Comparison of ENCODE assay signal across 21 cellular contexts in genomic region chr4:139027771-139028170, GRCh38. TPM values are rescaled to one million over a fixed set of nuclear protein-coding genes. Genes with fewer than 3 reads are reported as not detected.
A peak's percentile ranks its signal among the peaks of the same experiment; 100 is the strongest.
DNase-seq lines count a peak whose midpoint lies in the region; ATAC-seq and TF ChIP-seq lines count a peak whose summit lies in the region.
"Had no signal": no experiment of that assay in that cellular context is flagged by ENCODE, and none has a peak within 500 bp of the region (broad histone marks: within the 10 kb centered on the region; RNA-seq: fewer than 3 reads in every experiment).

No MANE protein-coding gene starts in this region.

- peak; percentile 43 for ATAC-seq in Right ventricle myocardium superior (ENCODE audit: poor library complexity)
- ATAC-seq in HG02798 (IDR thresholded peaks at IDR 0.05; ENCODE audit: poor library complexity, unreplicated experiment) = no peak
- no peak for ATAC-seq in gastroesophageal sphincter
- ATAC-seq: activated CD8-positive, alpha-beta memory T cell treated with anti-CD3 and anti-CD28 coated beads, Interleukin-2, amount 10 ng/mL, durations not matched to agents 7 days and 5 days; CD8-positive, alpha-beta T cell had no signal

- H3K9me3 ChIP-seq in gastroesophageal sphincter = no peaks in the 10 kb centered on the region

- no peak for TF ChIP-seq EP300 in gastroesophageal sphincter (IDR thresholded peaks at IDR 0.05)

- H3K27me3 ChIP-seq in layer of hippocampus (ENCODE audit: control insufficient read depth, insufficient read depth, low read length) = no peaks in the 10 kb centered on the region
- no peaks in the 10 kb centered on the region for H3K27me3 ChIP-seq in gastroesophageal sphincter

- no peak overlapping the region for H3K4me3 ChIP-seq in gastroesophageal sphincter
- H3K4me3 ChIP-seq: GM23248 had no signal

- peaks cover 0 to 24% (median 3%) of the 10 kb centered on the region in 3 donors for H3K4me1 ChIP-seq in gastroesophageal sphincter

- intact Hi-C loops in Right ventricle myocardium superior (cut with DNase I) = no loop called here
- intact Hi-C loops in cardiac septum (cut with DNase I) = no loop called here

- no peak for TF ChIP-seq POLR2A in gastroesophageal sphincter (IDR thresholded peaks at IDR 0.05)

- H3K27ac ChIP-seq in layer of hippocampus (ENCODE audit: low read depth, low read length) (peak overlapping the region; percentile 86), substantia nigra (ENCODE audit: low read depth, low read length, poor library complexity, severe bottlenecking) (peak overlapping the region; percentile 88), gastroesophageal sphincter (no peak overlapping the region)
- H3K27ac ChIP-seq: GM23248 had no signal

- 79 to 80% methylated on average over 3 to 5 of the region's 5 CpGs for whole genome bisulfite sequencing in gastroesophageal sphincter (ENCODE audit: low coverage in 1 of 2), 2 donors

- TF ChIP-seq CTCF in gastroesophageal sphincter (IDR thresholded peaks at IDR 0.05) = no peak

- H3K36me3 ChIP-seq in gastroesophageal sphincter = peaks cover 0 to 8% of the 10 kb centered on the region in 2 donors

- DNase-seq in Right ventricle myocardium superior (no peak), cardiac septum (ENCODE audit: low spot score) (no peak), dermis blood vessel endothelial cell (peak; percentile 65), substantia nigra (lab: John Stamatoyannopoulos, UW) (no peak), SHP77 (lab: John Stamatoyannopoulos, UW) (no peak)
- DNase-seq: ACHN; activated CD4-positive, CD25-positive, alpha-beta regulatory T cell treated with anti-CD3 and anti-CD28 coated beads, Interleukin-2, amount 50 U/mL, for 72 hours; activated CD8-positive, alpha-beta memory T cell treated with anti-CD3 and anti-CD28 coated beads, Interleukin-2, amount 10 ng/mL, durations not matched to agents 7 days and 5 days; activated effector memory CD4-positive, alpha-beta T cell treated with anti-CD3 and anti-CD28 coated beads, Interleukin-2, amount 50 U/mL, for 16 hours; amniotic stem cell; CD8-positive, alpha-beta T cell; cortex of kidney; GM23248; Karpas-422; kidney glomerular epithelial cell; NCI-H1105 treated with DMSO at 0.1 percent for 48 hours; SIG-M5; T-helper 2 cell had no signal

RNA-seq across cellular contexts. Expression of gene NOCT, which starts 12.2 kb away (rescaled TPM):
- total RNA-seq in Right ventricle myocardium superior (9.4 TPM), cardiac septum (7.3 TPM), dermis blood vessel endothelial cell (18.5 and 27.6 TPM in 2 replicates), gastroesophageal sphincter (1 to 10 TPM; 1.2 to 3.5 (median 3.4) TPM)

Comparison
In these comparisons a context has a peak if more than half of its experiments do, and no peak if none do; other contexts are left out.
1. H3K27ac ChIP-seq: peak in layer of hippocampus (single experiment) and substantia nigra (single experiment); none in gastroesophageal sphincter (0 of 4).